9 cellular contexts compared by ENCODE assay signal in the genomic region with DNA sequence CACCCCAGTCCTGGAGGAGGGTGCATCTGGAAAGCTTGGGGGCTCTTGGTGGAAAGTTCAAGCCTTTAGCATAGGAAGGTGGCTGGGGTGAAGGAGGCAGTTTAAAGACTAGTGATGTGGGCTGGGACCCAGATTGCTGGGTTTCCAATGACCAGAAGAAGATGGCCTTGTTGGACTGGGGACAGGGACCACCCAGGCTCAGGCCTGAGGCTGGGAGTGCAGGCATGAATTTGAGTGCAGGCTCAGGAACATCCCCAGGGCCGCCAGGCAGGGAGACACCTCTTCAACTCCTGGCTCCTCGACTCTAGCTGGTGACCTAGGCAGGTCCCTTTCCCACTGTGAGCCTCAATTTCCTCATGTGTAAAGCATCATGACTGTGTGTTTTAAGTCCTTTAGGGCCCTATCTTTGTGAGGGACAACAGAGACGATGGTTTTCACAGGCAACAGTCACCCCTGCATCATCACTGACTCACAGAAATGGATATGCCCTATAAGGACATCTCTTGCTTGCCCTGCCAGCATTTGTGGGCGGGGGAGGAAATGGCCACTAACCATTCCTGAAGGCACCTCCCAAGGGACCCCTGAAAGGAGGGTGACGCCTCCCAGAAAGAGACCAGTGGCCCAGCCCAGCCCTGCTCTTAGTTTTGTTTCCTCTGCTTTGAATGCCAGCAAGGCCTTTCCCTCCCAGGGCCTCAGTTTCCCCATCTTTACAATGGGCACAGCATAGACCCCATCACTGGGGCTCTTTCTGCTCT. TPM values are rescaled to one million over a fixed set of nuclear protein-coding genes. Genes with fewer than 3 reads are reported as not detected.
DNase-seq lines count a peak whose midpoint lies in the region; ATAC-seq, FAIRE-seq and TF ChIP-seq lines count a peak whose summit lies in the region.
"Had no signal": no experiment of that assay in that cellular context is flagged by ENCODE, and none has a peak within 500 bp of the region (broad histone marks: within the 10 kb centered on the region; RNA-seq: fewer than 3 reads in every experiment).

No MANE protein-coding gene starts in this region.

- 86% methylated on average over 5 of the region's 5 CpGs for WGBS in liver

- H3K27me3 ChIP-seq in adipocyte (replicated peaks; ENCODE audit: control insufficient read depth, insufficient read depth, low read length) (no peaks in the 10 kb centered on the region), liver (ENCODE audit: control insufficient read depth in 4 of 4, insufficient read depth in 4 of 4, low read length in 3 of 4) (no peaks in the 10 kb centered on the region)

- H3K36me3 ChIP-seq in adipocyte (ENCODE audit: control insufficient read depth, insufficient read depth, low read length, severe bottlenecking) (no peaks in the 10 kb centered on the region), liver (ENCODE audit: control insufficient read depth in 4 of 4, insufficient read depth in 3 of 4, low read depth in 1 of 4, low read length in 3 of 4) (peaks cover 0 to 3% (median 0%) of the 10 kb centered on the region in 4 donors)

- no peak overlapping the region for H3K4me3 ChIP-seq in adipocyte (ENCODE audit: low read length)
- H3K4me3 ChIP-seq in liver (ENCODE audit: low read depth in 1 of 3, low read length in 3 of 3): no peak overlapping the region

- peak; percentile 61 for DNase-seq in stimulated activated naive CD4-positive, alpha-beta T cell treated with Interleukin-2 at 50 U/mL for 16 hours (lab: John Stamatoyannopoulos, UW)
- no peak for DNase-seq in stimulated activated naive CD4-positive, alpha-beta T cell (lab: John Stamatoyannopoulos, UW)
- DNase-seq in M059J (ENCODE audit: low read depth) (peak; percentile 97), adipocyte (ENCODE audit: low read depth) (peak; percentile 58), urothelium cell line (ENCODE audit: low spot score) (peak; percentile 50), NCI-H510A treated with DMSO at 0.1 percent for 48 hours (lab: John Stamatoyannopoulos, UW) (no peak)

- H3K27ac ChIP-seq in liver (ENCODE audit: low read depth in 1 of 2, low read length in 2 of 2): peak overlapping the region; percentile 25 to 52

- no peaks in the 10 kb centered on the region for H3K9me3 ChIP-seq in adipocyte (ENCODE audit: control insufficient read depth, low read length)
- H3K9me3 ChIP-seq in liver (ENCODE audit: control insufficient read depth in 4 of 4, low read length in 3 of 4): no peaks in the 10 kb centered on the region

- H3K4me1 ChIP-seq in adipocyte (ENCODE audit: control insufficient read depth, insufficient read depth, low read length) (peaks cover 22% of the 10 kb centered on the region), liver (ENCODE audit: control insufficient read depth in 4 of 4, insufficient read depth in 4 of 4, low read length in 3 of 4) (no peaks in the 10 kb centered on the region)

- no peak for TF ChIP-seq RAD21 in liver (IDR thresholded peaks at IDR 0.05)

- TF ChIP-seq CTCF in liver (IDR thresholded peaks at IDR 0.05; ENCODE audit: low read depth, low read length, missing input control): no peak

- ATAC-seq in HG02870 (IDR thresholded peaks at IDR 0.05; ENCODE audit: unreplicated experiment): no peak

- peak overlapping the region; percentile 21 for H3K9ac ChIP-seq in adipocyte (ENCODE audit: low read length)
- no peak overlapping the region for H3K9ac ChIP-seq in liver (ENCODE audit: low read depth in 1 of 2, low read length in 2 of 2)

- FAIRE-seq in urothelium cell line (lab: Jason Lieb, UNC): no peak
- FAIRE-seq: colon had no signal

TF ChIP-seq in liver, 16 proteins besides CTCF, POLR2A, EP300 and RAD21:
- TF ChIP-seq, protein P1, sequence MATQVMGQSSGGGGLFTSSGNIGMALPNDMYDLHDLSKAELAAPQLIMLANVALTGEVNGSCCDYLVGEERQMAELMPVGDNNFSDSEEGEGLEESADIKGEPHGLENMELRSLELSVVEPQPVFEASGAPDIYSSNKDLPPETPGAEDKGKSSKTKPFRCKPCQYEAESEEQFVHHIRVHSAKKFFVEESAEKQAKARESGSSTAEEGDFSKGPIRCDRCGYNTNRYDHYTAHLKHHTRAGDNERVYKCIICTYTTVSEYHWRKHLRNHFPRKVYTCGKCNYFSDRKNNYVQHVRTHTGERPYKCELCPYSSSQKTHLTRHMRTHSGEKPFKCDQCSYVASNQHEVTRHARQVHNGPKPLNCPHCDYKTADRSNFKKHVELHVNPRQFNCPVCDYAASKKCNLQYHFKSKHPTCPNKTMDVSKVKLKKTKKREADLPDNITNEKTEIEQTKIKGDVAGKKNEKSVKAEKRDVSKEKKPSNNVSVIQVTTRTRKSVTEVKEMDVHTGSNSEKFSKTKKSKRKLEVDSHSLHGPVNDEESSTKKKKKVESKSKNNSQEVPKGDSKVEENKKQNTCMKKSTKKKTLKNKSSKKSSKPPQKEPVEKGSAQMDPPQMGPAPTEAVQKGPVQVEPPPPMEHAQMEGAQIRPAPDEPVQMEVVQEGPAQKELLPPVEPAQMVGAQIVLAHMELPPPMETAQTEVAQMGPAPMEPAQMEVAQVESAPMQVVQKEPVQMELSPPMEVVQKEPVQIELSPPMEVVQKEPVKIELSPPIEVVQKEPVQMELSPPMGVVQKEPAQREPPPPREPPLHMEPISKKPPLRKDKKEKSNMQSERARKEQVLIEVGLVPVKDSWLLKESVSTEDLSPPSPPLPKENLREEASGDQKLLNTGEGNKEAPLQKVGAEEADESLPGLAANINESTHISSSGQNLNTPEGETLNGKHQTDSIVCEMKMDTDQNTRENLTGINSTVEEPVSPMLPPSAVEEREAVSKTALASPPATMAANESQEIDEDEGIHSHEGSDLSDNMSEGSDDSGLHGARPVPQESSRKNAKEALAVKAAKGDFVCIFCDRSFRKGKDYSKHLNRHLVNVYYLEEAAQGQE (IDR thresholded peaks at IDR 0.05): no peak
- TF ChIP-seq, protein P2, sequence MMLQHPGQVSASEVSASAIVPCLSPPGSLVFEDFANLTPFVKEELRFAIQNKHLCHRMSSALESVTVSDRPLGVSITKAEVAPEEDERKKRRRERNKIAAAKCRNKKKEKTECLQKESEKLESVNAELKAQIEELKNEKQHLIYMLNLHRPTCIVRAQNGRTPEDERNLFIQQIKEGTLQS (IDR thresholded peaks at IDR 0.05): no peak
- TF ChIP-seq HNF4G (IDR thresholded peaks at IDR 0.05): no peak
- no peak for TF ChIP-seq FOXA1 (IDR thresholded peaks at IDR 0.05)
- no peak for TF ChIP-seq YY1 (IDR thresholded peaks at IDR 0.05)
- TF ChIP-seq SP1 (IDR thresholded peaks at IDR 0.05): no peak
- TF ChIP-seq JUND (IDR thresholded peaks at IDR 0.05): no peak
- TF ChIP-seq FOXA2 (IDR thresholded peaks at IDR 0.05): no peak
- no peak for TF ChIP-seq EGR1 (IDR thresholded peaks at IDR 0.05; ENCODE audit: low read depth in 2 of 2)
- TF ChIP-seq, protein P3, sequence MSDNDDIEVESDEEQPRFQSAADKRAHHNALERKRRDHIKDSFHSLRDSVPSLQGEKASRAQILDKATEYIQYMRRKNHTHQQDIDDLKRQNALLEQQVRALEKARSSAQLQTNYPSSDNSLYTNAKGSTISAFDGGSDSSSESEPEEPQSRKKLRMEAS (IDR thresholded peaks at IDR 0.05): no peak
- TF ChIP-seq, protein P4, sequence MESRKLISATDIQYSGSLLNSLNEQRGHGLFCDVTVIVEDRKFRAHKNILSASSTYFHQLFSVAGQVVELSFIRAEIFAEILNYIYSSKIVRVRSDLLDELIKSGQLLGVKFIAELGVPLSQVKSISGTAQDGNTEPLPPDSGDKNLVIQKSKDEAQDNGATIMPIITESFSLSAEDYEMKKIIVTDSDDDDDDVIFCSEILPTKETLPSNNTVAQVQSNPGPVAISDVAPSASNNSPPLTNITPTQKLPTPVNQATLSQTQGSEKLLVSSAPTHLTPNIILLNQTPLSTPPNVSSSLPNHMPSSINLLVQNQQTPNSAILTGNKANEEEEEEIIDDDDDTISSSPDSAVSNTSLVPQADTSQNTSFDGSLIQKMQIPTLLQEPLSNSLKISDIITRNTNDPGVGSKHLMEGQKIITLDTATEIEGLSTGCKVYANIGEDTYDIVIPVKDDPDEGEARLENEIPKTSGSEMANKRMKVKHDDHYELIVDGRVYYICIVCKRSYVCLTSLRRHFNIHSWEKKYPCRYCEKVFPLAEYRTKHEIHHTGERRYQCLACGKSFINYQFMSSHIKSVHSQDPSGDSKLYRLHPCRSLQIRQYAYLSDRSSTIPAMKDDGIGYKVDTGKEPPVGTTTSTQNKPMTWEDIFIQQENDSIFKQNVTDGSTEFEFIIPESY (IDR thresholded peaks at IDR 0.05): no peak
- no peak for TF ChIP-seq RXRA (IDR thresholded peaks at IDR 0.05)
- no peak for TF ChIP-seq NR2F2 (IDR thresholded peaks at IDR 0.05)

RNA-seq across cellular contexts. Expression of a gene that starts 11.1 kb away (rescaled TPM):
- total RNA-seq in M059J (2014; rRNA removed; shearing (Covaris generic)): 25.2 and 31.1 TPM in 2 replicates
- total RNA-seq in liver: 10 to 100 TPM; 11.9 to 23.3 TPM
- 1 to 10 TPM; 4.7 to 5.6 TPM for polyA plus RNA-seq in liver

RNA-seq across cellular contexts. Expression of a gene that starts 38.7 kb away (rescaled TPM):
- total RNA-seq in M059J (2014; rRNA removed; shearing (Covaris generic)): not detected in 2 replicates
- 10 to 100 TPM in 1 of 2 donors, 1 to 10 TPM in 1; 3.3 to 24.0 TPM for total RNA-seq in liver
- polyA plus RNA-seq in liver: 1 to 10 TPM; 4.1 to 8.5 TPM

Comparison
In these comparisons a context has a peak if more than half of its experiments do, and no peak if none do; other contexts are left out.
1. DNase-seq: peak in stimulated activated naive CD4-positive, alpha-beta T cell treated with Interleukin-2 at 50 U/mL for 16 hours (single experiment), M059J (single experiment), adipocyte (single experiment) and urothelium cell line (single experiment); none in stimulated activated naive CD4-positive, alpha-beta T cell (0 of 6) and NCI-H510A treated with DMSO at 0.1 percent for 48 hours (single experiment).